Comparison of ENCODE assay signal across 13 cellular contexts in genomic region chr20:22582960-22583772, GRCh38. TPM values are rescaled to one million over a fixed set of nuclear protein-coding genes. Genes with fewer than 3 reads are reported as not detected.
DNase-seq lines count a peak whose midpoint lies in the region; ATAC-seq and TF ChIP-seq lines count a peak whose summit lies in the region.
"Had no signal": no experiment of that assay in that cellular context is flagged by ENCODE, and none has a peak within 500 bp of the region (broad histone marks: within the 10 kb centered on the region; RNA-seq: fewer than 3 reads in every experiment).

No MANE protein-coding gene starts in this region.

- H3K27me3 ChIP-seq in foreskin keratinocyte (peaks cover 100% of the 10 kb centered on the region), rectal smooth muscle tissue (ENCODE audit: control insufficient read depth, insufficient read depth, low read length) (peaks cover 28% of the 10 kb centered on the region)
- H3K27me3 ChIP-seq in CD4-positive, alpha-beta T cell (ENCODE audit: control insufficient read depth, insufficient read depth, low read length): peaks cover 75% of the 10 kb centered on the region

- ATAC-seq in foreskin keratinocyte (peak; percentile 4), GM21576 (IDR thresholded peaks at IDR 0.05; ENCODE audit: unreplicated experiment) (no peak), GM21515 (IDR thresholded peaks at IDR 0.05; ENCODE audit: unreplicated experiment) (no peak)
- no peak for ATAC-seq in CD4-positive, alpha-beta T cell (ENCODE audit: poor library complexity)

- no peak overlapping the region for H3K27ac Mint-ChIP-seq in CD4-positive, alpha-beta T cell

- DNase-seq in ELF-1 (ENCODE audit: low read depth, low spot score) (peak; percentile 45), NCI-H69 (lab: John Stamatoyannopoulos, UW) (peak; percentile 79), foreskin keratinocyte (no peak), glomerular visceral epithelial cell (ENCODE audit: extremely low spot score) (no peak)
- no peak for DNase-seq in CD4-positive, alpha-beta T cell
- DNase-seq: DMS79 treated with DMSO at 0.1 percent for 48 hours, KBM-7 had no signal

- no peak for TF ChIP-seq CTCF in foreskin keratinocyte (conservative IDR thresholded peaks at IDR 0.05)
- TF ChIP-seq CTCF in CD4-positive, alpha-beta T cell (IDR thresholded peaks at IDR 0.05): no peak

- H3K9me3 Mint-ChIP-seq in CD4-positive, alpha-beta T cell: no peaks in the 10 kb centered on the region

- H3K4me1 Mint-ChIP-seq in CD4-positive, alpha-beta T cell (ENCODE audit: low read depth): no peaks in the 10 kb centered on the region

- no peaks in the 10 kb centered on the region for H3K36me3 Mint-ChIP-seq in CD4-positive, alpha-beta T cell (ENCODE audit: low read depth)

- peak overlapping the region; percentile 62 for H3K4me3 ChIP-seq in rectal smooth muscle tissue (ENCODE audit: low read length)
- H3K4me3 ChIP-seq: cardiac muscle cell had no signal

- H3K27ac ChIP-seq in foreskin keratinocyte (no peak overlapping the region), rectal smooth muscle tissue (ENCODE audit: low read depth, low read length) (no peak overlapping the region)
- no peak overlapping the region for H3K27ac ChIP-seq in CD4-positive, alpha-beta T cell (ENCODE audit: low read depth, low read length)
- H3K27ac ChIP-seq: cardiac muscle cell had no signal

- peaks cover 6% of the 10 kb centered on the region for H3K4me1 ChIP-seq in foreskin keratinocyte
- no peaks in the 10 kb centered on the region for H3K4me1 ChIP-seq in rectal smooth muscle tissue (ENCODE audit: control insufficient read depth, insufficient read depth, low read length)

- CTCF ChIA-PET in CD4-positive, alpha-beta T cell (lab: Charles Lee): no interaction called here

- no peaks in the 10 kb centered on the region for H3K9me3 ChIP-seq in CD4-positive, alpha-beta T cell (ENCODE audit: control insufficient read depth, low read length)

- no peak overlapping the region for H3K9ac ChIP-seq in rectal smooth muscle tissue (ENCODE audit: low read length)

- intact Hi-C loops in CD4-positive, alpha-beta T cell (cut with DNase I, micrococcal nuclease): no loop called here

- no peaks in the 10 kb centered on the region for H3K36me3 ChIP-seq in rectal smooth muscle tissue (ENCODE audit: control insufficient read depth, insufficient read depth, low read length)
- H3K36me3 ChIP-seq: cardiac muscle cell had no signal

- peaks cover 65% of the 10 kb centered on the region for H3K27me3 Mint-ChIP-seq in CD4-positive, alpha-beta T cell

- no peak overlapping the region for H3K4me3 Mint-ChIP-seq in CD4-positive, alpha-beta T cell

- POLR2A ChIA-PET in CD4-positive, alpha-beta T cell (lab: Charles Lee): no interaction called here

RNA-seq across cellular contexts. Expression of gene FOXA2, which starts 1.2 kb away (rescaled TPM):
- total RNA-seq in foreskin keratinocyte: 1.1 and 1.4 TPM in 2 replicates
- 1.0 TPM in 2 replicates for polyA plus RNA-seq in foreskin keratinocyte
- total RNA-seq in CD4-positive, alpha-beta T cell: not detected
- total RNA-seq: RPMI7951, ureter had no signal
- polyA plus RNA-seq: cardiac muscle cell had no signal

Comparison
In these comparisons a context has a peak if more than half of its experiments do, and no peak if none do; other contexts are left out.
1. DNase-seq: peak in ELF-1 (single experiment) and NCI-H69 (single experiment); none in foreskin keratinocyte (0 of 2), CD4-positive, alpha-beta T cell (0 of 10) and glomerular visceral epithelial cell (single experiment).